9 cellular contexts compared by ENCODE assay signal in the genomic region with DNA sequence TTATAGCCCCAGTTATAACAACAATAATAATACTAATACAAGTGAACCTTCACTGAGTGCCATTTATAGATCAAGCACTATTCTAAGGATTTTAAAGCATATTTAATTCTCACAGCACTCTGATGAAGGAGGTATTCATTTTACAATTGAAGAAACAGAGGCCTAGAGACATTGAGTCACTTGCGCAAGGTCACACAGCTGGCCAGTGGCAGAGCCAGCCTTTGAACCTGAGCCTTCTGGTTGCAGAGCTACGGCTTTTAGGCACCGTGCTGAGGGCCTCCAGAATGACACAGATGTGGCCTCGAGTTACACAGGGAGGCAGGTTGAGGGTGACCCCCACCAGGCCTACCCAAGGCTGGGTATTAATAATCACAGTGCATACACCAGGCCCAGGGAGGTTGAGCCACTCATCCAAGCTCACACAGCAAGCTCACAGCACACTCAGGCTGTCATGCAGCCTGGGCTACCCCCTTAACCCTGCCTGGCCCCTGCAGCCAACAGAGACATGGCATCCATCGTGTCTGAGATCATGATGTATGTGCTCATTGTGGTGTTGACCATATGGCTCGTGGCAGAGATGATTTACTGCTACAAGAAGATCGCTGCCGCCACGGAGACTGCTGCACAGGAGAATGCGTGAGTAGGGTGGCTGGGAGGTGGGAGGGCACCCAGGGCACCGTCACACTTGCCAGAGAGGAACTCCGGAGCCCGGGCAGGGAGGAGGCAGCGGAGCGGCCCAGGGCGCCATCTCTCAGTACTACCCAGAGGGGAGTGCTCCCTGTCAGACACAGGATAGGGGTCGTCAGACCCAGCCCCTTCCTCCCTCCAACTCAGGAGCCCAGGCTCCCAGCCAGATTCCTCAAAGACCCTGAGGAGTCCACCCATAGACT. TPM values are rescaled to one million over a fixed set of nuclear protein-coding genes. Genes with fewer than 3 reads are reported as not detected.
DNase-seq lines count a peak whose midpoint lies in the region; ATAC-seq and TF ChIP-seq lines count a peak whose summit lies in the region.
"Had no signal": no experiment of that assay in that cellular context is flagged by ENCODE, and none has a peak within 500 bp of the region (broad histone marks: within the 10 kb centered on the region; RNA-seq: fewer than 3 reads in every experiment).

No MANE protein-coding gene starts in this region.

- peaks cover 3% of the 10 kb centered on the region for H3K27me3 Mint-ChIP-seq in activated CD8-positive, alpha-beta T cell treated with anti-CD3 and anti-CD28 coated beads for 36 hours
- H3K27me3 Mint-ChIP-seq in activated CD8-positive, alpha-beta T cell treated with anti-CD3 and anti-CD28 coated beads, Interleukin-2, amount 10 ng/mL, durations not matched to agents 7 days and 5 days (ENCODE audit: low read depth), result peaks cover 16% of the 10 kb centered on the region

- H3K27me3 ChIP-seq in RWPE2 (ENCODE audit: insufficient read depth, poor library complexity, severe bottlenecking) (no peaks in the 10 kb centered on the region), iPS-20b (ENCODE audit: insufficient read depth, low read length) (0 out of 2 replicates have a peak, but pooled peaks cover 1% of the 10 kb centered on the region), thoracic aorta (replicated peaks; ENCODE audit: insufficient read depth) (no peaks in the 10 kb centered on the region)

- no peaks in the 10 kb centered on the region for H3K4me1 ChIP-seq in RWPE2 (ENCODE audit: insufficient read depth, poor library complexity, severe bottlenecking)
- H3K4me1 ChIP-seq in iPS-20b (ENCODE audit: insufficient read depth, low read length), result peaks cover 16% of the 10 kb centered on the region; the same call in 1 of the 2 replicates
- peaks cover 11 to 22% of the 10 kb centered on the region in 2 donors for H3K4me1 ChIP-seq in thoracic aorta (ENCODE audit: control insufficient read depth in 1 of 2, low read depth in 2 of 2)

- no peak for TF ChIP-seq CTCF in activated CD8-positive, alpha-beta T cell treated with anti-CD3 and anti-CD28 coated beads for 36 hours (IDR thresholded peaks at IDR 0.05)
- TF ChIP-seq CTCF in RWPE2 (IDR thresholded peaks at IDR 0.05; ENCODE audit: poor library complexity, severe bottlenecking) (no peak), thoracic aorta (IDR thresholded peaks at IDR 0.05) (no peak)

- no peaks in the 10 kb centered on the region for H3K9me3 ChIP-seq in RWPE2 (ENCODE audit: severe bottlenecking)
- no peaks in the 10 kb centered on the region for H3K9me3 ChIP-seq in iPS-20b (ENCODE audit: insufficient read depth, low read depth, low read length)
- no peaks in the 10 kb centered on the region for H3K9me3 ChIP-seq in thoracic aorta

- no peak overlapping the region for H3K27ac Mint-ChIP-seq in activated CD8-positive, alpha-beta T cell treated with anti-CD3 and anti-CD28 coated beads for 36 hours
- no peak overlapping the region for H3K27ac Mint-ChIP-seq in activated CD8-positive, alpha-beta T cell treated with anti-CD3 and anti-CD28 coated beads, Interleukin-2, amount 10 ng/mL, durations not matched to agents 7 days and 5 days

- peak; percentile 21 for DNase-seq in activated CD8-positive, alpha-beta T cell treated with anti-CD3 and anti-CD28 coated beads for 36 hours
- no peak for DNase-seq in activated CD8-positive, alpha-beta T cell treated with anti-CD3 and anti-CD28 coated beads, Interleukin-2, amount 10 ng/mL, durations not matched to agents 7 days and 5 days
- DNase-seq in RWPE2 (ENCODE audit: low spot score) (peak; percentile 46), thoracic aorta (ENCODE audit: low spot score) (no peak), posterior vena cava (ENCODE audit: low spot score) (no peak), NCI-H1105 treated with DMSO at 0.1 percent for 48 hours (lab: John Stamatoyannopoulos, UW) (no peak), KG1 (lab: John Stamatoyannopoulos, UW) (no peak)
- DNase-seq: activated CD4-positive, CD25-positive, alpha-beta regulatory T cell had no signal

- intact Hi-C loops in activated CD8-positive, alpha-beta T cell treated with anti-CD3 and anti-CD28 coated beads for 36 hours (cut with micrococcal nuclease), result no loop called here
- intact Hi-C loops in posterior vena cava (cut with DNase I), result no loop called here

- CTCF ChIA-PET in activated CD8-positive, alpha-beta T cell treated with anti-CD3 and anti-CD28 coated beads for 36 hours (lab: Charles Lee), result interaction anchor here (0.9 to 2.6 kb wide), 3 partner anchors 10 to 66 kb away, joined by 3 to 8 read pairs (median 8); no protein-coding TSS in a partner anchor
- CTCF ChIA-PET in activated CD8-positive, alpha-beta T cell treated with anti-CD3 and anti-CD28 coated beads, Interleukin-2, amount 10 ng/mL, durations not matched to agents 7 days and 5 days (lab: Charles Lee), result interaction anchor here (0.7 to 0.9 kb wide), 2 partner anchors 28 to 66 kb away, joined by 3 to 4 read pairs; no protein-coding TSS in a partner anchor

- peaks cover 11% of the 10 kb centered on the region for H3K4me1 Mint-ChIP-seq in activated CD8-positive, alpha-beta T cell treated with anti-CD3 and anti-CD28 coated beads for 36 hours (ENCODE audit: low read depth)
- peaks cover 17% of the 10 kb centered on the region for H3K4me1 Mint-ChIP-seq in activated CD8-positive, alpha-beta T cell treated with anti-CD3 and anti-CD28 coated beads, Interleukin-2, amount 10 ng/mL, durations not matched to agents 7 days and 5 days (ENCODE audit: low read depth)

- H3K4me3 ChIP-seq in RWPE2 (ENCODE audit: severe bottlenecking), result no peak overlapping the region
- H3K4me3 ChIP-seq in iPS-20b (ENCODE audit: low read length), result no peak overlapping the region
- H3K4me3 ChIP-seq in thoracic aorta, result peak overlapping the region; percentile 65

- no peak overlapping the region for H3K4me3 Mint-ChIP-seq in activated CD8-positive, alpha-beta T cell treated with anti-CD3 and anti-CD28 coated beads for 36 hours
- H3K4me3 Mint-ChIP-seq in activated CD8-positive, alpha-beta T cell treated with anti-CD3 and anti-CD28 coated beads, Interleukin-2, amount 10 ng/mL, durations not matched to agents 7 days and 5 days, result no peak overlapping the region

- H3K36me3 Mint-ChIP-seq in activated CD8-positive, alpha-beta T cell treated with anti-CD3 and anti-CD28 coated beads for 36 hours (ENCODE audit: low read depth), result no peaks in the 10 kb centered on the region
- H3K36me3 Mint-ChIP-seq in activated CD8-positive, alpha-beta T cell treated with anti-CD3 and anti-CD28 coated beads, Interleukin-2, amount 10 ng/mL, durations not matched to agents 7 days and 5 days (ENCODE audit: low read depth), result no peaks in the 10 kb centered on the region

- no peak for ATAC-seq in activated CD8-positive, alpha-beta T cell treated with anti-CD3 and anti-CD28 coated beads for 36 hours
- no peak for ATAC-seq in activated CD8-positive, alpha-beta T cell treated with anti-CD3 and anti-CD28 coated beads, Interleukin-2, amount 10 ng/mL, durations not matched to agents 7 days and 5 days
- ATAC-seq in RWPE2 (ENCODE audit: low read depth) (no peak), thoracic aorta (ENCODE audit: insufficient number of reproducible peaks, low FRiP score, low read depth) (no peak)

- peak overlapping the region; percentile 27; the same call in 1 of the 2 replicates for H3K9ac ChIP-seq in iPS-20b (ENCODE audit: low read depth, low read length)

- H3K27ac ChIP-seq in RWPE2 (ENCODE audit: poor library complexity, severe bottlenecking), result no peak overlapping the region
- no peak overlapping the region for H3K27ac ChIP-seq in iPS-20b (ENCODE audit: low read length)
- H3K27ac ChIP-seq in thoracic aorta, result no peak overlapping the region

- POLR2A ChIA-PET in activated CD8-positive, alpha-beta T cell treated with anti-CD3 and anti-CD28 coated beads for 36 hours (lab: Charles Lee), result interaction anchor here (0.7 to 2.0 kb wide), 3 partner anchors 8 to 20 kb away, joined by 3 to 10 read pairs (median 3); no protein-coding TSS in a partner anchor
- POLR2A ChIA-PET in activated CD8-positive, alpha-beta T cell treated with anti-CD3 and anti-CD28 coated beads, Interleukin-2, amount 10 ng/mL, durations not matched to agents 7 days and 5 days (lab: Charles Lee), result no interaction called here

- no peaks in the 10 kb centered on the region for H3K36me3 ChIP-seq in RWPE2 (ENCODE audit: low read depth)
- no peaks in the 10 kb centered on the region; the same call in 1 of the 2 replicates for H3K36me3 ChIP-seq in iPS-20b (ENCODE audit: insufficient read depth, low read depth, low read length)
- no peaks in the 10 kb centered on the region for H3K36me3 ChIP-seq in thoracic aorta

- H3K9me3 Mint-ChIP-seq in activated CD8-positive, alpha-beta T cell treated with anti-CD3 and anti-CD28 coated beads for 36 hours, result no peaks in the 10 kb centered on the region
- H3K9me3 Mint-ChIP-seq in activated CD8-positive, alpha-beta T cell treated with anti-CD3 and anti-CD28 coated beads, Interleukin-2, amount 10 ng/mL, durations not matched to agents 7 days and 5 days (ENCODE audit: insufficient read depth), result no peaks in the 10 kb centered on the region

RNA-seq across cellular contexts. Expression of gene HPN, which starts 2.7 kb away (rescaled TPM):
- under 1 TPM in 1 of 2 experiments, not detected in 1; 0.11 TPM for total RNA-seq in activated CD8-positive, alpha-beta T cell treated with anti-CD3 and anti-CD28 coated beads for 36 hours
- not detected for total RNA-seq in activated CD8-positive, alpha-beta T cell treated with anti-CD3 and anti-CD28 coated beads, Interleukin-2, amount 10 ng/mL, durations not matched to agents 7 days and 5 days
- total RNA-seq in thoracic aorta (1 to 10 TPM in 1 of 2 donors, under 1 TPM in 1; 0.35 to 5.4 TPM), posterior vena cava (1 to 10 TPM in 1 of 2 donors, under 1 TPM in 1; 1.00 to 1.7 TPM)

RNA-seq across cellular contexts. Expression of gene SCN1B, which starts 8.6 kb away (rescaled TPM):
- under 1 TPM; 0.63 to 0.90 TPM for total RNA-seq in activated CD8-positive, alpha-beta T cell treated with anti-CD3 and anti-CD28 coated beads for 36 hours
- under 1 TPM; 0.37 to 0.57 TPM for total RNA-seq in activated CD8-positive, alpha-beta T cell treated with anti-CD3 and anti-CD28 coated beads, Interleukin-2, amount 10 ng/mL, durations not matched to agents 7 days and 5 days
- 10 to 100 TPM; 25.1 to 26.0 TPM for total RNA-seq in thoracic aorta
- total RNA-seq in posterior vena cava, result 10 to 100 TPM; 30.8 to 42.4 TPM

RNA-seq across cellular contexts. Expression of gene GRAMD1A, which starts 38.7 kb away (rescaled TPM):
- 100 to 1,000 TPM; 128 to 134 TPM for total RNA-seq in activated CD8-positive, alpha-beta T cell treated with anti-CD3 and anti-CD28 coated beads for 36 hours
- total RNA-seq in activated CD8-positive, alpha-beta T cell treated with anti-CD3 and anti-CD28 coated beads, Interleukin-2, amount 10 ng/mL, durations not matched to agents 7 days and 5 days, result 10 to 100 TPM; 76.2 to 81.8 TPM
- total RNA-seq in thoracic aorta, result 10 to 100 TPM; 42.9 to 83.5 TPM
- 10 to 100 TPM; 83.0 to 87.0 TPM for total RNA-seq in posterior vena cava

Comparison
In these comparisons a context has a peak if more than half of its experiments do, and no peak if none do; other contexts are left out.
1. DNase-seq: peak in activated CD8-positive, alpha-beta T cell treated with anti-CD3 and anti-CD28 coated beads for 36 hours (single experiment) and RWPE2 (single experiment); none in activated CD8-positive, alpha-beta T cell treated with anti-CD3 and anti-CD28 coated beads, Interleukin-2, amount 10 ng/mL, durations not matched to agents 7 days and 5 days (single experiment), thoracic aorta (single experiment), posterior vena cava (single experiment), NCI-H1105 treated with DMSO at 0.1 percent for 48 hours (single experiment) and KG1 (single experiment).
2. RNA of gene SCN1B, which starts 8.6 kb away (total RNA-seq): 30.8 to 42.4 TPM in posterior vena cava and 25.1 to 26.0 TPM in thoracic aorta; 0.63 to 0.90 TPM in activated CD8-positive, alpha-beta T cell treated with anti-CD3 and anti-CD28 coated beads for 36 hours and 0.37 to 0.57 TPM in activated CD8-positive, alpha-beta T cell treated with anti-CD3 and anti-CD28 coated beads, Interleukin-2, amount 10 ng/mL, durations not matched to agents 7 days and 5 days; every median in the first group is over 10 times any median in the second.